Comparison of ENCODE assay signal across 9 cellular contexts in genomic region chr12:57836442-57837375, GRCh38. TPM values are rescaled to one million over a fixed set of nuclear protein-coding genes. Genes with fewer than 3 reads are reported as not detected.
DNase-seq lines count a peak whose midpoint lies in the region; ATAC-seq, FAIRE-seq and TF ChIP-seq lines count a peak whose summit lies in the region.
"Had no signal": no experiment of that assay in that cellular context is flagged by ENCODE, and none has a peak within 500 bp of the region (broad histone marks: within the 10 kb centered on the region; RNA-seq: fewer than 3 reads in every experiment).

No MANE protein-coding gene starts in this region.

- H3K36me3 Mint-ChIP-seq in T-helper 17 cell (ENCODE audit: low read depth): no peaks in the 10 kb centered on the region

- H4K20me1 ChIP-seq in IMR-90 (ENCODE audit: insufficient read depth, low read length) (peaks cover 98% of the 10 kb centered on the region), H1 (replicated peaks in 1 of 2; ENCODE audit: control insufficient read depth in 1 of 2, insufficient read depth in 2 of 2, low read length in 2 of 2) (peaks cover 30 to 54% of the 10 kb centered on the region in 2 experiments)

- H3K4me1 ChIP-seq in IMR-90 (ENCODE audit: control insufficient read depth, insufficient read depth, low read length) (peaks cover 66% of the 10 kb centered on the region), H1 (replicated peaks in 1 of 4; ENCODE audit: control insufficient read depth in 3 of 4, insufficient read depth in 4 of 4, low read length in 3 of 4) (peaks cover 37 to 69% (median 45%) of the 10 kb centered on the region in 4 experiments), mucosa of descending colon (ENCODE audit: low read depth) (peaks cover 93% of the 10 kb centered on the region)

- no peak overlapping the region for H2AFZ ChIP-seq in IMR-90 (replicated peaks; ENCODE audit: low read length, poor library complexity)
- no peak overlapping the region for H2AFZ ChIP-seq in H1 (ENCODE audit: low read length)

- POLR2A ChIA-PET in IMR-90 (lab: Charles Lee; ENCODE audit: unreplicated experiment): no interaction called here
- POLR2A ChIA-PET in H1 (lab: Charles Lee; ENCODE audit: partially characterized antibody): interaction anchor here (0.8 to 24.2 kb wide), 12 partner anchors 9 to 105 kb away, joined by 3 to 722 read pairs (median 8); partner anchors contain the start of genes ATP23, AVIL, CTDSP2 and EEF1AKMT3

- H2BK5ac ChIP-seq in IMR-90 (ENCODE audit: low read depth, low read length, poor library complexity, severe bottlenecking) (peak overlapping the region; percentile 95), H1 (ENCODE audit: low read depth, low read length) (peak overlapping the region; percentile 91)

- TF ChIP-seq CTCF in IMR-90 (conservative IDR thresholded peaks at IDR 0.05; ENCODE audit: low read depth, low read length) (no peak), H1 (IDR thresholded peaks at IDR 0.05; ENCODE audit: control extremely low read depth in 1 of 3, insufficient read depth in 1 of 3, low read depth in 1 of 3, low read length in 3 of 3) (no peak), mucosa of descending colon (IDR thresholded peaks at IDR 0.05) (no peak)

- dilution Hi-C loops in IMR-90 (cut with HindIII; ENCODE audit: low sequenced_read_pairs, unreplicated experiment): no loop called here

- peaks cover 81% of the 10 kb centered on the region for H3K4me1 Mint-ChIP-seq in T-helper 17 cell

- H3K79me1 ChIP-seq in IMR-90 (ENCODE audit: low read depth in 1 of 2, low read length in 2 of 2) (peaks cover 0 to 84% of the 10 kb centered on the region in 2 experiments; a peak in 2 of 4 replicates), H1 (ENCODE audit: low read depth, low read length) (peaks cover 33% of the 10 kb centered on the region)

- ATAC-seq in GM21528 (IDR thresholded peaks at IDR 0.05; ENCODE audit: low FRiP score, unreplicated experiment) (peak; percentile 50), IMR-90 (ENCODE audit: low read depth) (peak; percentile 66), T-helper 17 cell (peak; percentile 32), mucosa of descending colon (peak; percentile 62)

- peak overlapping the region; percentile 94 for H3K4me2 ChIP-seq in IMR-90 (ENCODE audit: low read depth, low read length)
- H3K4me2 ChIP-seq in H1 (ENCODE audit: insufficient read depth in 1 of 2, low read depth in 2 of 2, low read length in 2 of 2): peak overlapping the region; percentile 54 to 76

- intact Hi-C loops in IMR-90 (cut with micrococcal nuclease): no loop called here
- intact Hi-C loops in mucosa of descending colon (cut with DNase I, micrococcal nuclease): loop anchor here in 1 of 2 donors (5.0 kb wide), 1 partner anchor 61 kb away; no protein-coding TSS in a partner anchor

- in situ Hi-C loops in IMR-90 (cut with MboI; ENCODE audit: low sequenced_read_pairs): no loop called here

- H4K91ac ChIP-seq in IMR-90 (ENCODE audit: insufficient read depth, low read depth, low read length) (peak overlapping the region; percentile 82), H1 (replicated peaks; ENCODE audit: insufficient read length, low read length) (peak overlapping the region; percentile 28)

- peaks cover 28 to 98% of the 10 kb centered on the region in 2 experiments for H3K79me2 ChIP-seq in H1 (ENCODE audit: control insufficient read depth in 1 of 2, insufficient read depth in 2 of 2, low read length in 2 of 2)

- peak overlapping the region; percentile 63 for H3K18ac ChIP-seq in IMR-90 (ENCODE audit: low read depth, low read length)
- H3K18ac ChIP-seq in H1 (ENCODE audit: extremely low read depth, low read length): peak overlapping the region; percentile 89

- no TSS peak for BruUV-seq in IMR-90 (replicated peaks; lab: Mats Ljungman, UMichigan)

- no peaks in the 10 kb centered on the region for H3K23me2 ChIP-seq in H1 (ENCODE audit: low read depth, low read length)

- H3K9me3 ChIP-seq in IMR-90 (ENCODE audit: control insufficient read depth, insufficient read depth, low read length) (no peaks in the 10 kb centered on the region), T-helper 17 cell (ENCODE audit: control insufficient read depth, low read length, poor library complexity, severe bottlenecking) (no peaks in the 10 kb centered on the region), H1 (ENCODE audit: insufficient read depth in 2 of 2, low read depth in 1 of 2, low read length in 1 of 2) (no peaks in the 10 kb centered on the region), mucosa of descending colon (no peaks in the 10 kb centered on the region)

- no peaks in the 10 kb centered on the region for H3K27me3 Mint-ChIP-seq in T-helper 17 cell

- WGBS in IMR-90 (ENCODE audit: extremely low coverage in 2 of 2, insufficient read length in 1 of 2), 2 experiments: 5% methylated on average over 6 of the region's 13 CpGs; no CpG with 5 or more reads in 1 of the 2 experiments
- 60% methylated on average over 13 of the region's 13 CpGs; no CpG with 5 or more reads in 1 of the 2 experiments for WGBS in H1 (ENCODE audit: extremely low coverage in 1 of 2, insufficient coverage in 1 of 2, insufficient read length in 1 of 2, insufficient replicate concordance in 2 of 2, low coverage in 1 of 2, low lambda C conversion rate in 2 of 2, missing lambda C conversion rate in 1 of 2), 2 experiments

- peak overlapping the region; percentile 86 for H2BK20ac ChIP-seq in IMR-90 (ENCODE audit: low read depth, low read length)
- H2BK20ac ChIP-seq in H1 (ENCODE audit: low read length): peak overlapping the region; percentile 28

- TF ChIP-seq EP300 in H1 (IDR thresholded peaks at IDR 0.05; ENCODE audit: borderline replicate concordance in 1 of 2, low read depth in 2 of 2, low read length in 2 of 2): peak in 1 of 2 experiments; percentile 30; a peak in 1 of 3 replicates

- H2BK15ac ChIP-seq in IMR-90 (ENCODE audit: low read depth, low read length) (peak overlapping the region; percentile 92), H1 (ENCODE audit: low read length) (no peak overlapping the region)

- H3K4me3 ChIP-seq in IMR-90 (ENCODE audit: insufficient read depth, low read depth, low read length) (no peak overlapping the region), H1 (ENCODE audit: extremely low read depth in 1 of 4, insufficient read depth in 2 of 4, low read depth in 3 of 4, low read length in 4 of 4) (peak overlapping the region in 3 of 4 experiments; percentile 0 to 31 (median 14); a peak in 3 of 8 replicates), mucosa of descending colon (no peak overlapping the region)

- H3K4ac ChIP-seq in IMR-90 (ENCODE audit: low read depth, low read length) (peak overlapping the region; percentile 87), H1 (replicated peaks; ENCODE audit: insufficient read length, low read depth, low read length) (peak overlapping the region; percentile 28)

- peak overlapping the region; percentile 80 for H3K4me3 Mint-ChIP-seq in T-helper 17 cell

- no peak for FAIRE-seq in H1 (lab: Jason Lieb, UNC)

- H2BK120ac ChIP-seq in IMR-90 (ENCODE audit: low read depth, low read length) (peak overlapping the region; percentile 79), H1 (replicated peaks; ENCODE audit: low read depth, low read length) (no peak overlapping the region)

- peak overlapping the region; percentile 91 for H2AK9ac ChIP-seq in IMR-90 (replicated peaks; ENCODE audit: low read depth, low read length, poor library complexity)

- peak overlapping the region; percentile 99 for H2BK12ac ChIP-seq in H1 (ENCODE audit: low read depth, low read length)

- DNase-seq in DMS 273 (lab: John Stamatoyannopoulos, UW; ENCODE audit: unreplicated experiment) (peak; percentile 66), DMS 273 treated with DMSO at 0.1 percent for 48 hours (lab: John Stamatoyannopoulos, UW) (no peak), IMR-90 (peak; percentile 86), T-helper 17 cell (no peak), H1 (ENCODE audit: low read depth in 1 of 2, low spot score in 2 of 2) (no peak), mucosa of descending colon (peak; percentile 68 to 76 (median 69)), ureter (ENCODE audit: low spot score) (peak; percentile 78)

- H2AK5ac ChIP-seq in IMR-90 (ENCODE audit: low read depth, low read length): peak overlapping the region; percentile 93
- H2AK5ac ChIP-seq in H1 (ENCODE audit: low read depth, low read length): peak overlapping the region; percentile 71; the same call in 1 of the 2 replicates

- H3K9ac ChIP-seq in IMR-90 (ENCODE audit: low read depth, low read length): peak overlapping the region; percentile 56
- H3K9ac ChIP-seq in H1 (replicated peaks in 1 of 4; ENCODE audit: extremely low read depth in 1 of 4, low read depth in 3 of 4, low read length in 3 of 4): peak overlapping the region in 1 of 4 experiments; percentile 14; a peak in 2 of 7 replicates

- TF ChIP-seq RAD21 in IMR-90 (IDR thresholded peaks at IDR 0.05; ENCODE audit: low read length) (no peak), H1 (IDR thresholded peaks at IDR 0.05 in 1 of 2, conservative IDR thresholded peaks at IDR 0.05 in 1 of 2; ENCODE audit: low read depth in 2 of 2, low read length in 2 of 2) (no peak)

- peaks cover 11% of the 10 kb centered on the region; the same call in 1 of the 2 replicates for H3K36me3 ChIP-seq in IMR-90 (ENCODE audit: control insufficient read depth, insufficient read depth, low read length)
- no peaks in the 10 kb centered on the region for H3K36me3 ChIP-seq in H1 (ENCODE audit: control insufficient read depth in 2 of 4, insufficient read depth in 4 of 4, low read length in 3 of 4)
- H3K36me3 ChIP-seq in mucosa of descending colon (ENCODE audit: low read depth): no peaks in the 10 kb centered on the region

- TF ChIP-seq POLR2A in IMR-90 (IDR thresholded peaks at IDR 0.05; ENCODE audit: low read depth, low read length) (no peak), H1 (IDR thresholded peaks at IDR 0.05; ENCODE audit: control extremely low read depth in 1 of 2, low read depth in 2 of 2, low read length in 2 of 2) (no peak; a peak in 1 of 3 replicates)

- peak overlapping the region; percentile 98 for H3K27ac Mint-ChIP-seq in T-helper 17 cell

- H4K5ac ChIP-seq in IMR-90 (ENCODE audit: low read depth, low read length) (peak overlapping the region; percentile 21; the same call in 1 of the 2 replicates), H1 (ENCODE audit: insufficient read length, low read depth, low read length) (peak overlapping the region; percentile 2)

- CTCF ChIA-PET in IMR-90 (lab: Yijun Ruan, JAX) (interaction anchor here (0.7 to 2.0 kb wide), 4 partner anchors 51 to 68 kb away, joined by 3 to 10 read pairs (median 6); no protein-coding TSS in a partner anchor), H1 (lab: Charles Lee; ENCODE audit: partially characterized antibody) (interaction anchor here (0.6 to 10.0 kb wide), 17 partner anchors 7 to 386 kb away, joined by 3 to 181 read pairs (median 3); partner anchors contain the start of genes CTDSP2 and TSFM)

- peak overlapping the region; percentile 89 for H3K56ac ChIP-seq in IMR-90 (ENCODE audit: extremely low read depth, insufficient read depth, low read length)
- H3K56ac ChIP-seq in H1 (replicated peaks; ENCODE audit: insufficient read length, low read depth, low read length): no peak overlapping the region

- H3K27ac ChIP-seq in IMR-90 (ENCODE audit: insufficient read depth, low read length): peak overlapping the region; percentile 77
- H3K27ac ChIP-seq in H1 (ENCODE audit: low read depth, low read length): peak overlapping the region; percentile 55; the same call in 1 of the 2 replicates
- H3K27ac ChIP-seq: 22Rv1 had no signal

- H3K9me1 ChIP-seq in IMR-90 (ENCODE audit: insufficient read depth, low read length): peaks cover 71% of the 10 kb centered on the region

- H3K23ac ChIP-seq in IMR-90 (ENCODE audit: low read depth, low read length) (peak overlapping the region; percentile 96), H1 (ENCODE audit: insufficient read length) (no peak overlapping the region)

- H4K8ac ChIP-seq in IMR-90 (ENCODE audit: low read depth in 2 of 2, low read length in 2 of 2) (peak overlapping the region; percentile 68 to 89), H1 (ENCODE audit: extremely low read depth, insufficient read depth, low read length) (no peak overlapping the region)

- no peaks in the 10 kb centered on the region for H3K27me3 ChIP-seq in IMR-90 (ENCODE audit: control insufficient read depth, insufficient read depth, low read length)
- no peaks in the 10 kb centered on the region for H3K27me3 ChIP-seq in H1 (replicated peaks in 1 of 4; ENCODE audit: control insufficient read depth in 3 of 4, extremely low read depth in 1 of 4, insufficient read depth in 3 of 4, low read length in 3 of 4)

- H3K14ac ChIP-seq in IMR-90 (replicated peaks; ENCODE audit: low read depth, low read length) (peak overlapping the region; percentile 84), H1 (ENCODE audit: insufficient read length) (no peak overlapping the region)

RNA-seq across cellular contexts. Expression of gene CTDSP2, which starts 9.8 kb away (rescaled TPM):
- total RNA-seq in IMR-90 (2012; rRNA removed): 79.4 and 114 TPM in 2 replicates
- polyA plus RNA-seq in IMR-90 (2012; rRNA removed): 150 and 156 TPM in 2 replicates
- 134 and 187 TPM in 2 replicates for polyA plus RNA-seq in IMR-90 (2012; cell fraction: cytosol; rRNA removed)
- polyA plus RNA-seq in IMR-90 (2012; cell fraction: nucleus; rRNA removed; ENCODE audit: low replicate concordance): 152 and 213 TPM in 2 replicates
- 100 to 1,000 TPM; 114 to 132 TPM for total RNA-seq in T-helper 17 cell
- 91.7 and 93.7 TPM in 2 replicates for total RNA-seq in H1 (2021; fragmentation: NEBNext Ultra II Directional; extraction: Animal tissue kit (Norgen Biotek cat#: 25700))
- polyA plus RNA-seq in H1 (2011; rRNA removed): 71.3 and 129 TPM in 2 replicates
- polyA plus RNA-seq in H1 (2011; cell fraction: cytosol; rRNA removed): 115 TPM
- 118 TPM for polyA plus RNA-seq in H1 (2011; cell fraction: nucleus; rRNA removed)
- 72.3 to 87.9 TPM (median 83.7 TPM) in 4 replicates for polyA plus RNA-seq in H1 (2012, experiment 1 of 2)
- polyA plus RNA-seq in H1 (2012, experiment 2 of 2): 64.0 TPM
- 41.6 TPM for polyA plus RNA-seq in H1 (2013, experiment 1 of 2)
- 42.0 TPM for polyA plus RNA-seq in H1 (2013, experiment 2 of 2)
- 144 and 145 TPM in 2 replicates for polyA minus RNA-seq in H1 (2011; rRNA and poly(A)+ RNA removed)
- polyA minus RNA-seq in H1 (2011; cell fraction: cytosol; rRNA and poly(A)+ RNA removed): 75.4 TPM
- 79.4 TPM for polyA minus RNA-seq in H1 (2011; cell fraction: nucleus; rRNA and poly(A)+ RNA removed)
- total RNA-seq in mucosa of descending colon: 100 to 1,000 TPM; 220 to 339 (median 256) TPM
- total RNA-seq in ureter: 130 TPM

RNA-seq across cellular contexts. Expression of gene AVIL, which starts 18.2 kb away (rescaled TPM):
- total RNA-seq in IMR-90 (2012; rRNA removed) (1.1 and 1.3 TPM in 2 replicates), T-helper 17 cell (1 to 10 TPM; 1.3 to 1.4 TPM), mucosa of descending colon (10 to 100 TPM; 12.2 to 13.6 (median 13.3) TPM), ureter (5.2 TPM)
- polyA plus RNA-seq in IMR-90 (2012; rRNA removed) (2.1 and 2.5 TPM in 2 replicates), H1 (2011; rRNA removed) (0.06 and 0.11 TPM in 2 replicates)
- polyA plus RNA-seq in IMR-90 (2012; cell fraction: cytosol; rRNA removed): 0.37 and 0.42 TPM in 2 replicates
- polyA plus RNA-seq in IMR-90 (2012; cell fraction: nucleus; rRNA removed; ENCODE audit: low replicate concordance): 8.3 and 25.0 TPM in 2 replicates
- 0.39 and 1.1 TPM in 2 replicates for total RNA-seq in H1 (2021; fragmentation: NEBNext Ultra II Directional; extraction: Animal tissue kit (Norgen Biotek cat#: 25700))
- 0.25 TPM for polyA plus RNA-seq in H1 (2011; cell fraction: cytosol; rRNA removed)
- 0.70 TPM for polyA plus RNA-seq in H1 (2011; cell fraction: nucleus; rRNA removed)
- 0.56 to 1.3 TPM (median 0.96 TPM) in 4 replicates for polyA plus RNA-seq in H1 (2012, experiment 1 of 2)
- polyA plus RNA-seq in H1 (2012, experiment 2 of 2): 0.17 TPM
- 0.24 TPM for polyA plus RNA-seq in H1 (2013, experiment 1 of 2)
- 0.15 TPM for polyA plus RNA-seq in H1 (2013, experiment 2 of 2)
- polyA minus RNA-seq in H1 (2011; rRNA and poly(A)+ RNA removed): 0.22 and 0.32 TPM in 2 replicates
- not detected for polyA minus RNA-seq in H1 (2011; cell fraction: cytosol; rRNA and poly(A)+ RNA removed)
- 0.90 TPM for polyA minus RNA-seq in H1 (2011; cell fraction: nucleus; rRNA and poly(A)+ RNA removed)

RNA-seq across cellular contexts. Expression of gene TSFM, which starts 54.1 kb away (rescaled TPM):
- total RNA-seq in IMR-90 (2012; rRNA removed) (10.8 and 11.5 TPM in 2 replicates), T-helper 17 cell (10 to 100 TPM; 12.5 to 17.9 TPM), mucosa of descending colon (10 to 100 TPM; 26.1 to 32.9 (median 29.0) TPM), ureter (32.9 TPM)
- polyA plus RNA-seq in IMR-90 (2012; rRNA removed) (14.0 and 16.3 TPM in 2 replicates), H1 (2011; rRNA removed) (17.4 and 21.5 TPM in 2 replicates)
- polyA plus RNA-seq in IMR-90 (2012; cell fraction: cytosol; rRNA removed): 14.2 and 27.2 TPM in 2 replicates
- 9.2 and 13.7 TPM in 2 replicates for polyA plus RNA-seq in IMR-90 (2012; cell fraction: nucleus; rRNA removed; ENCODE audit: low replicate concordance)
- total RNA-seq in H1 (2021; fragmentation: NEBNext Ultra II Directional; extraction: Animal tissue kit (Norgen Biotek cat#: 25700)): 47.9 and 49.8 TPM in 2 replicates
- polyA plus RNA-seq in H1 (2011; cell fraction: cytosol; rRNA removed): 23.9 TPM
- 18.6 TPM for polyA plus RNA-seq in H1 (2011; cell fraction: nucleus; rRNA removed)
- polyA plus RNA-seq in H1 (2012, experiment 1 of 2): 37.4 to 44.0 TPM (median 42.7 TPM) in 4 replicates
- polyA plus RNA-seq in H1 (2012, experiment 2 of 2): 29.3 TPM
- polyA plus RNA-seq in H1 (2013, experiment 1 of 2): 29.8 TPM
- polyA plus RNA-seq in H1 (2013, experiment 2 of 2): 31.4 TPM
- 6.6 and 9.6 TPM in 2 replicates for polyA minus RNA-seq in H1 (2011; rRNA and poly(A)+ RNA removed)
- 10.9 TPM for polyA minus RNA-seq in H1 (2011; cell fraction: cytosol; rRNA and poly(A)+ RNA removed)
- polyA minus RNA-seq in H1 (2011; cell fraction: nucleus; rRNA and poly(A)+ RNA removed): 12.8 TPM

Comparison
In these comparisons a context has a peak if more than half of its experiments do, and no peak if none do; other contexts are left out.
1. DNase-seq: peak in DMS 273 (single experiment), IMR-90 (single experiment), mucosa of descending colon (3 of 3) and ureter (single experiment); none in DMS 273 treated with DMSO at 0.1 percent for 48 hours (single experiment), T-helper 17 cell (0 of 3) and H1 (0 of 2).
2. H3K4me3 ChIP-seq: peak in H1 (3 of 4); none in IMR-90 (single experiment) and mucosa of descending colon (single experiment).
3. Peak in every context shown above with its lines, with median percentiles within 50 percentile points of each other: ATAC-seq.